In the genomic region with DNA sequence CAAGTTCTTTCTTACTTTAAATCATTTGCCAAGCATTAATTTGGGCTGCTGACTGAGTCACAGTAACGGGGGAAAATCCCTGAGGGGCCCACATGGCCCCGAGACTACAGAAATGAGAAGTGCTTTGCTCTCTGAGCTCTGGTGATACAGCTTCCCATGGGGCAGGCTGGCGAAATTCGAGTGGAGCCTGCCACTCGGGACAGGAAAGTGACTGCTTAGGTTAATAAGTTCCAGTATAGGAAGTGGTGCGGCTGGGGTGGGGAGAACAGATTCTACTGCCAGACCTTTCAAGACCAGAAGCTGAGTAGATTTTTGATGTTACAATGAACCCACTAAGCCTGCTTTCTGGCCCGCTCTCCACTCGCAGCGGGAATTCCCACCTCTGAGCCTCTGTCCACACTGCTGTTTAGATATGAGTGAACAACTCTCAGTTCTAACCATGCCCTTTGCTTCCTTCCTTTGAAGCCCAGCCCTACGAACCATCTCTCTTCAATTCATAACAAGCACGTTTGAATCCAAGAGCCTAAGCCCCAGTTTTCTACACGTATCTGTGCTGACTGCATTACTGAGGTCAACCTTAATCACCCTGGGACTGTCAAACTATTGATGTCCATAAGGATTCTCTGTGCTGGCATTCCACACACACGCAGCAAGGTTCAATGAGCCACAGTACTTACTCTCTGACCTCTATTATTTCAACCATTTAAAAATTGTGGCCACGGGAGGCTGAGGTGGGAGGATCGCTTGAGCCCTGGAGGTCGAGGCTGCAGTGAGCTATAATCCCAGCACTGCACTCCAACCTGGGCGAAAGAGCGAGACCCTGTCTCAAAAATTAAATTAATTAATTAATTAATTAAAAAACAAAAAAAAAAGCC, we compare ENCODE assay signal across 8 cellular contexts. TPM values are rescaled to one million over a fixed set of nuclear protein-coding genes. Genes with fewer than 3 reads are reported as not detected.
DNase-seq lines count a peak whose midpoint lies in the region; ATAC-seq and TF ChIP-seq lines count a peak whose summit lies in the region.

No MANE protein-coding gene starts in this region.

- H3K4me1 ChIP-seq in colonic mucosa (peaks cover 4% of the 10 kb centered on the region), upper lobe of right lung (peaks cover 47% of the 10 kb centered on the region)

- H3K27me3 ChIP-seq in colonic mucosa = no peaks in the 10 kb centered on the region
- no peaks in the 10 kb centered on the region for H3K27me3 ChIP-seq in upper lobe of right lung

- H3K27ac ChIP-seq in colonic mucosa = peak overlapping the region; percentile 31
- peak overlapping the region; percentile 79 for H3K27ac ChIP-seq in upper lobe of right lung

- no peak for DNase-seq in WTC11 (ENCODE audit: low spot score)
- DNase-seq in colonic mucosa = no peak
- no peak for DNase-seq in osteocyte (ENCODE audit: extremely low spot score, unreplicated experiment)
- peak; percentile 70 for DNase-seq in upper lobe of right lung
- no peak for DNase-seq in NCI-H446 (lab: John Stamatoyannopoulos, UW)
- no peak for DNase-seq in LoVo (ENCODE audit: low spot score)

- intact Hi-C loops in colonic mucosa (cut with DNase I) = no loop called here
- intact Hi-C loops in upper lobe of right lung (cut with DNase I) = no loop called here

- H3K27me3 Mint-ChIP-seq in WTC11 (ENCODE audit: low read depth) (no peaks in the 10 kb centered on the region), osteocyte (ENCODE audit: unreplicated experiment) (no peaks in the 10 kb centered on the region)

- no peaks in the 10 kb centered on the region for H3K36me3 ChIP-seq in colonic mucosa
- H3K36me3 ChIP-seq in upper lobe of right lung = peaks cover 20% of the 10 kb centered on the region

- H3K4me1 Mint-ChIP-seq in WTC11 (peaks cover 6% of the 10 kb centered on the region), osteocyte (ENCODE audit: unreplicated experiment) (peaks cover 35% of the 10 kb centered on the region)

- POLR2A ChIA-PET in WTC11 (lab: Charles Lee) = no interaction called here

- no peaks in the 10 kb centered on the region for H3K9me3 ChIP-seq in colonic mucosa
- H3K9me3 ChIP-seq in upper lobe of right lung = no peaks in the 10 kb centered on the region

- TF ChIP-seq CTCF in WTC11 (IDR thresholded peaks at IDR 0.05) = no peak
- TF ChIP-seq CTCF in colonic mucosa (IDR thresholded peaks at IDR 0.05) = no peak
- TF ChIP-seq CTCF in osteocyte (IDR thresholded peaks at IDR 0.05) = no peak
- no peak for TF ChIP-seq CTCF in upper lobe of right lung (IDR thresholded peaks at IDR 0.05)

- H3K36me3 Mint-ChIP-seq in WTC11 (peaks cover 30% of the 10 kb centered on the region), osteocyte (ENCODE audit: unreplicated experiment) (peaks cover 20% of the 10 kb centered on the region)

- H3K9me3 Mint-ChIP-seq in WTC11 (peaks cover 12% of the 10 kb centered on the region), osteocyte (ENCODE audit: unreplicated experiment) (no peaks in the 10 kb centered on the region)

- H3K4me3 ChIP-seq in colonic mucosa = no peak overlapping the region
- no peak overlapping the region for H3K4me3 ChIP-seq in upper lobe of right lung

- CTCF ChIA-PET in WTC11 (lab: Charles Lee) = interaction anchor here (1.2 kb wide), 1 partner anchor 9 kb away, joined by 4 read pairs; no protein-coding TSS in a partner anchor

- peak; percentile 79 for ATAC-seq in GM18873 (IDR thresholded peaks at IDR 0.05; ENCODE audit: low FRiP score, unreplicated experiment)
- ATAC-seq in HG03064 (IDR thresholded peaks at IDR 0.05; ENCODE audit: low read depth, unreplicated experiment) = peak; percentile 70
- ATAC-seq in WTC11 = no peak
- ATAC-seq in upper lobe of right lung = peak; percentile 83

- H3K9ac ChIP-seq in colonic mucosa (ENCODE audit: low read depth in 2 of 2, low read length in 2 of 2) = no peak overlapping the region

- H3K27ac Mint-ChIP-seq in WTC11 (peak overlapping the region; percentile 11; the same call in 1 of the 2 replicates), osteocyte (ENCODE audit: unreplicated experiment) (peak overlapping the region; percentile 66)

- H3K4me3 Mint-ChIP-seq in WTC11 (no peak overlapping the region), osteocyte (ENCODE audit: unreplicated experiment) (no peak overlapping the region)

TF ChIP-seq in WTC11, 78 proteins besides CTCF, POLR2A, EP300 and RAD21 (continues in another document):
- TF ChIP-seq, protein P1, sequence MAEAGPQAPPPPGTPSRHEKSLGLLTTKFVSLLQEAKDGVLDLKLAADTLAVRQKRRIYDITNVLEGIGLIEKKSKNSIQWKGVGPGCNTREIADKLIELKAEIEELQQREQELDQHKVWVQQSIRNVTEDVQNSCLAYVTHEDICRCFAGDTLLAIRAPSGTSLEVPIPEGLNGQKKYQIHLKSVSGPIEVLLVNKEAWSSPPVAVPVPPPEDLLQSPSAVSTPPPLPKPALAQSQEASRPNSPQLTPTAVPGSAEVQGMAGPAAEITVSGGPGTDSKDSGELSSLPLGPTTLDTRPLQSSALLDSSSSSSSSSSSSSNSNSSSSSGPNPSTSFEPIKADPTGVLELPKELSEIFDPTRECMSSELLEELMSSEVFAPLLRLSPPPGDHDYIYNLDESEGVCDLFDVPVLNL (CRISPR knock-in tag; IDR thresholded peaks at IDR 0.05; ENCODE audit: borderline replicate concordance, low read depth) = no peak
- TF ChIP-seq, protein P2, sequence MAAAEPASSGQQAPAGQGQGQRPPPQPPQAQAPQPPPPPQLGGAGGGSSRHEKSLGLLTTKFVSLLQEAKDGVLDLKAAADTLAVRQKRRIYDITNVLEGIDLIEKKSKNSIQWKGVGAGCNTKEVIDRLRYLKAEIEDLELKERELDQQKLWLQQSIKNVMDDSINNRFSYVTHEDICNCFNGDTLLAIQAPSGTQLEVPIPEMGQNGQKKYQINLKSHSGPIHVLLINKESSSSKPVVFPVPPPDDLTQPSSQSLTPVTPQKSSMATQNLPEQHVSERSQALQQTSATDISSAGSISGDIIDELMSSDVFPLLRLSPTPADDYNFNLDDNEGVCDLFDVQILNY (CRISPR knock-in tag; IDR thresholded peaks at IDR 0.05) = no peak
- TF ChIP-seq, protein P3, sequence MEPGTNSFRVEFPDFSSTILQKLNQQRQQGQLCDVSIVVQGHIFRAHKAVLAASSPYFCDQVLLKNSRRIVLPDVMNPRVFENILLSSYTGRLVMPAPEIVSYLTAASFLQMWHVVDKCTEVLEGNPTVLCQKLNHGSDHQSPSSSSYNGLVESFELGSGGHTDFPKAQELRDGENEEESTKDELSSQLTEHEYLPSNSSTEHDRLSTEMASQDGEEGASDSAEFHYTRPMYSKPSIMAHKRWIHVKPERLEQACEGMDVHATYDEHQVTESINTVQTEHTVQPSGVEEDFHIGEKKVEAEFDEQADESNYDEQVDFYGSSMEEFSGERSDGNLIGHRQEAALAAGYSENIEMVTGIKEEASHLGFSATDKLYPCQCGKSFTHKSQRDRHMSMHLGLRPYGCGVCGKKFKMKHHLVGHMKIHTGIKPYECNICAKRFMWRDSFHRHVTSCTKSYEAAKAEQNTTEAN (CRISPR knock-in tag; IDR thresholded peaks at IDR 0.05) = no peak
- TF ChIP-seq OVOL2 (CRISPR knock-in tag; IDR thresholded peaks at IDR 0.05; ENCODE audit: borderline replicate concordance) = no peak
- no peak for TF ChIP-seq GRHL2 (CRISPR knock-in tag; IDR thresholded peaks at IDR 0.05; ENCODE audit: insufficient replicate concordance, severe bottlenecking)
- TF ChIP-seq, protein P4, sequence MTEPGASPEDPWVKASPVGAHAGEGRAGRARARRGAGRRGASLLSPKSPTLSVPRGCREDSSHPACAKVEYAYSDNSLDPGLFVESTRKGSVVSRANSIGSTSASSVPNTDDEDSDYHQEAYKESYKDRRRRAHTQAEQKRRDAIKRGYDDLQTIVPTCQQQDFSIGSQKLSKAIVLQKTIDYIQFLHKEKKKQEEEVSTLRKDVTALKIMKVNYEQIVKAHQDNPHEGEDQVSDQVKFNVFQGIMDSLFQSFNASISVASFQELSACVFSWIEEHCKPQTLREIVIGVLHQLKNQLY (CRISPR knock-in tag; IDR thresholded peaks at IDR 0.05) = no peak
- TF ChIP-seq, protein P5, sequence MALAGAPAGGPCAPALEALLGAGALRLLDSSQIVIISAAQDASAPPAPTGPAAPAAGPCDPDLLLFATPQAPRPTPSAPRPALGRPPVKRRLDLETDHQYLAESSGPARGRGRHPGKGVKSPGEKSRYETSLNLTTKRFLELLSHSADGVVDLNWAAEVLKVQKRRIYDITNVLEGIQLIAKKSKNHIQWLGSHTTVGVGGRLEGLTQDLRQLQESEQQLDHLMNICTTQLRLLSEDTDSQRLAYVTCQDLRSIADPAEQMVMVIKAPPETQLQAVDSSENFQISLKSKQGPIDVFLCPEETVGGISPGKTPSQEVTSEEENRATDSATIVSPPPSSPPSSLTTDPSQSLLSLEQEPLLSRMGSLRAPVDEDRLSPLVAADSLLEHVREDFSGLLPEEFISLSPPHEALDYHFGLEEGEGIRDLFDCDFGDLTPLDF (CRISPR knock-in tag; IDR thresholded peaks at IDR 0.05) = no peak
- TF ChIP-seq JAZF1 (CRISPR knock-in tag; IDR thresholded peaks at IDR 0.05) = no peak
- TF ChIP-seq SP1 (CRISPR knock-in tag; conservative IDR thresholded peaks at IDR 0.05) = no peak
- TF ChIP-seq, protein P6, sequence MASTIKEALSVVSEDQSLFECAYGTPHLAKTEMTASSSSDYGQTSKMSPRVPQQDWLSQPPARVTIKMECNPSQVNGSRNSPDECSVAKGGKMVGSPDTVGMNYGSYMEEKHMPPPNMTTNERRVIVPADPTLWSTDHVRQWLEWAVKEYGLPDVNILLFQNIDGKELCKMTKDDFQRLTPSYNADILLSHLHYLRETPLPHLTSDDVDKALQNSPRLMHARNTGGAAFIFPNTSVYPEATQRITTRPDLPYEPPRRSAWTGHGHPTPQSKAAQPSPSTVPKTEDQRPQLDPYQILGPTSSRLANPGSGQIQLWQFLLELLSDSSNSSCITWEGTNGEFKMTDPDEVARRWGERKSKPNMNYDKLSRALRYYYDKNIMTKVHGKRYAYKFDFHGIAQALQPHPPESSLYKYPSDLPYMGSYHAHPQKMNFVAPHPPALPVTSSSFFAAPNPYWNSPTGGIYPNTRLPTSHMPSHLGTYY (CRISPR knock-in tag; IDR thresholded peaks at IDR 0.05) = no peak
- TF ChIP-seq SMAD3 (CRISPR knock-in tag; IDR thresholded peaks at IDR 0.05; ENCODE audit: borderline replicate concordance) = no peak
- TF ChIP-seq TEAD1 (CRISPR knock-in tag; IDR thresholded peaks at IDR 0.05) = no peak

RNA-seq across cellular contexts. Expression of a gene that starts 9.6 kb away (rescaled TPM):
- total RNA-seq in WTC11 (2021) (27.6 to 32.0 TPM (median 27.9 TPM) in 3 replicates), colonic mucosa (10 to 100 TPM; 24.9 to 36.3 TPM), osteocyte (34.7 and 37.2 TPM in 2 replicates), upper lobe of right lung (42.3 TPM)

RNA-seq across cellular contexts. Expression of a gene that starts 37.7 kb away (rescaled TPM):
- 0.11 TPM in 1 of 3 replicates, not detected in the others for total RNA-seq in WTC11 (2021)
- total RNA-seq in colonic mucosa = not detected
- not detected in 2 replicates for total RNA-seq in osteocyte
- not detected for total RNA-seq in upper lobe of right lung

RNA-seq across cellular contexts. Expression of a gene that starts 51.5 kb away (rescaled TPM):
- total RNA-seq in WTC11 (2021) (0.11 to 0.23 TPM (median 0.21 TPM) in 3 replicates), colonic mucosa (10 to 100 TPM in 1 of 2 donors, 1 to 10 TPM in 1; 1.1 to 12.7 TPM), osteocyte (3.4 and 4.2 TPM in 2 replicates), upper lobe of right lung (10.7 TPM)

RNA-seq across cellular contexts. Expression of a gene that starts 55.5 kb away (rescaled TPM):
- total RNA-seq in WTC11 (2021) (1.5 to 2.7 TPM (median 2.7 TPM) in 3 replicates), colonic mucosa (under 1 TPM in 1 of 2 donors, not detected in 1; 0.42 TPM), osteocyte (not detected in 2 replicates), upper lobe of right lung (not detected)
